In genomic region chr1:3340548-3341235, GRCh38 we compare ENCODE assay signal across 24 cellular contexts.
DNase-seq lines count a peak whose midpoint lies in the region; ATAC-seq, FAIRE-seq and TF ChIP-seq lines count a peak whose summit lies in the region.
"Had no signal": no experiment of that assay in that cellular context is flagged by ENCODE, and none has a peak within 500 bp of the region (broad histone marks: within the 10 kb centered on the region; RNA-seq: fewer than 3 reads in every experiment).

No MANE protein-coding gene starts in this region.

- TF ChIP-seq RAD21 in HepG2 (CRISPR knock-in tag; IDR thresholded peaks at IDR 0.05), result no peak

- H3K36me3 Mint-ChIP-seq in progenitor cell of endocrine pancreas (ENCODE audit: insufficient read depth), result peaks cover 23% of the 10 kb centered on the region
- H3K36me3 Mint-ChIP-seq: CD14-positive monocyte; CD8-positive, alpha-beta memory T cell had no signal

- TF ChIP-seq POLR2A in HepG2 (IDR thresholded peaks at IDR 0.05; ENCODE audit: insufficient read depth in 1 of 2, low read depth in 2 of 2, low read length in 2 of 2), result no peak

- H3K4me1 Mint-ChIP-seq in progenitor cell of endocrine pancreas (ENCODE audit: low read depth), result peaks cover 23% of the 10 kb centered on the region
- H3K4me1 Mint-ChIP-seq: CD14-positive monocyte; CD8-positive, alpha-beta memory T cell; GM23338 had no signal

- TF ChIP-seq EP300 in HepG2 (IDR thresholded peaks at IDR 0.05; ENCODE audit: low read depth in 2 of 2, low read length in 2 of 2) (peak in 1 of 2 experiments; percentile 85; a peak in 2 of 4 replicates), HepG2 (CRISPR knock-in tag; IDR thresholded peaks at IDR 0.05; ENCODE audit: borderline replicate concordance) (no peak)

- H3K4me3 Mint-ChIP-seq in progenitor cell of endocrine pancreas (ENCODE audit: low read depth), result peak overlapping the region; percentile 51
- H3K4me3 Mint-ChIP-seq: CD14-positive monocyte; CD4-positive, alpha-beta T cell; CD8-positive, alpha-beta memory T cell; GM23338; HFFc6 had no signal

- DNase-seq in HuH-7 (ENCODE audit: low spot score), result peak; percentile 76
- DNase-seq in HepG2 (ENCODE audit: low spot score), result peak; percentile 79
- no peak for DNase-seq in progenitor cell of endocrine pancreas (ENCODE audit: low spot score, unreplicated experiment)
- no peak for DNase-seq in dedifferentiated amniotic fluid mesenchymal stem cell (ENCODE audit: extremely low spot score)
- DNase-seq in omental fat pad (ENCODE audit: low spot score), result no peak
- no peak for DNase-seq in coronary artery (ENCODE audit: low spot score)
- DNase-seq: 8988T; ACHN; AML-193; BE2C; CD4-positive, alpha-beta T cell; CD8-positive, alpha-beta memory T cell; DMS53; DMS79 treated with DMSO at 0.1 percent for 48 hours; GF-D8; HFFc6 had no signal

- in situ Hi-C loops in HepG2 (cut with HindIII; ENCODE audit: extremely low pct_ligation_motif_present, low pct_unique_long_range_greater_than_20kb), result no loop called here

- H3K9me3 Mint-ChIP-seq in progenitor cell of endocrine pancreas (ENCODE audit: low read depth), result peaks cover 14% of the 10 kb centered on the region

- POLR2A ChIA-PET in HepG2 (lab: Yijun Ruan, JAX), result interaction anchor here (0.6 to 5.1 kb wide), 16 partner anchors 10 to 274 kb away, joined by 3 to 78 read pairs (median 6); no protein-coding TSS in a partner anchor

- peaks cover 4% of the 10 kb centered on the region for H3K79me2 ChIP-seq in HepG2 (ENCODE audit: insufficient read depth, low read length)

- intact Hi-C loops in HepG2 (cut with micrococcal nuclease; ENCODE audit: unreplicated experiment), result no loop called here

- peak overlapping the region; percentile 96 for H3K27ac Mint-ChIP-seq in progenitor cell of endocrine pancreas
- H3K27ac Mint-ChIP-seq: CD14-positive monocyte; CD4-positive, alpha-beta T cell; CD8-positive, alpha-beta memory T cell; GM23338; HFFc6 had no signal

- whole genome bisulfite sequencing in HepG2 (ENCODE audit: low lambda C conversion rate), result 8% methylated on average over 14 of the region's 17 CpGs

- BruUV-seq in HepG2 (replicated peaks; lab: Mats Ljungman, UMichigan), result TSS peak; percentile 69

- no peak for FAIRE-seq in HepG2 (lab: Jason Lieb, UNC)
- FAIRE-seq: A549, GM12891, GM18507, H54 had no signal

- H3K27me3 ChIP-seq in HepG2 (ENCODE audit: control insufficient read depth in 1 of 2, insufficient read depth in 2 of 2, low read length in 2 of 2), result no peaks in the 10 kb centered on the region
- H3K27me3 ChIP-seq: BE2C had no signal

- H3K27me3 Mint-ChIP-seq in progenitor cell of endocrine pancreas, result no peaks in the 10 kb centered on the region
- H3K27me3 Mint-ChIP-seq: CD4-positive, alpha-beta T cell had no signal

- H3K27ac ChIP-seq in HepG2 (ENCODE audit: extremely low read length, insufficient read depth, low read length), result peak overlapping the region; percentile 94
- no peak overlapping the region for H3K27ac ChIP-seq in coronary artery
- H3K27ac ChIP-seq: A549; BLaER1 treated with 17β-estradiol and CSF1 and Interleukin-3, amounts not matched to agents 10 nM and 100 nM had no signal

- H3K9me3 ChIP-seq in HepG2 (ENCODE audit: low read length), result peaks cover 9% of the 10 kb centered on the region
- H3K9me3 ChIP-seq: BE2C had no signal

- peak overlapping the region; percentile 68 for H3K4me2 ChIP-seq in HepG2 (ENCODE audit: low read depth, low read length)
- H3K4me2 ChIP-seq: A549, GM23338 had no signal

- peaks cover 77% of the 10 kb centered on the region for H3K4me1 ChIP-seq in HepG2 (ENCODE audit: insufficient read depth, low read length)
- H3K4me1 ChIP-seq: A549, BE2C, HAP-1 had no signal

- H3K4me3 ChIP-seq in HepG2 (replicated peaks in 1 of 3; ENCODE audit: insufficient read depth in 1 of 3, low read depth in 2 of 3, low read length in 3 of 3), result peak overlapping the region in 1 of 3 experiments; percentile 41; a peak in 2 of 6 replicates
- no peak overlapping the region for H3K4me3 ChIP-seq in coronary artery
- H3K4me3 ChIP-seq: A549; BLaER1 treated with 17β-estradiol and CSF1 and Interleukin-3, amounts not matched to agents 10 nM and 100 nM; GM23338; HAP-1 had no signal

- ATAC-seq in HepG2, result peak; percentile 71
- no peak for ATAC-seq in omental fat pad (ENCODE audit: low FRiP score)
- ATAC-seq: A549, GM23338 had no signal

- no peaks in the 10 kb centered on the region for H4K20me1 ChIP-seq in HepG2 (ENCODE audit: insufficient read depth, low read length)

- peak overlapping the region; percentile 70 for H3K9ac ChIP-seq in HepG2 (ENCODE audit: insufficient read depth, low read depth, low read length)
- H3K9ac ChIP-seq: BLaER1 treated with 17β-estradiol and CSF1 and Interleukin-3, amounts not matched to agents 10 nM and 100 nM had no signal

- CTCF ChIA-PET in HepG2 (lab: Yijun Ruan, JAX; ENCODE audit: low intra/inter-chr PET ratio, low total read pairs), result no interaction called here

- TF ChIP-seq CTCF in HepG2 (CRISPR knock-in tag; IDR thresholded peaks at IDR 0.05) (peak; percentile 3; the same call in 1 of the 2 replicates), progenitor cell of endocrine pancreas (IDR thresholded peaks at IDR 0.05; ENCODE audit: unreplicated experiment) (no peak), omental fat pad (IDR thresholded peaks at IDR 0.05) (no peak), coronary artery (IDR thresholded peaks at IDR 0.05) (no peak)

- no peak overlapping the region for H2AFZ ChIP-seq in HepG2 (ENCODE audit: low read length)
- H2AFZ ChIP-seq: GM23338 had no signal

- no peaks in the 10 kb centered on the region for H3K36me3 ChIP-seq in HepG2 (replicated peaks in 1 of 2; ENCODE audit: control insufficient read depth in 1 of 2, insufficient read depth in 2 of 2, low read length in 2 of 2)
- H3K36me3 ChIP-seq: BE2C; BLaER1 treated with 17β-estradiol and CSF1 and Interleukin-3, amounts not matched to agents 10 nM and 100 nM; HAP-1 had no signal

TF ChIP-seq in HepG2, 621 proteins besides CTCF, POLR2A, EP300 and RAD21 (continues in another document):
- TF ChIP-seq RERE (CRISPR knock-in tag; IDR thresholded peaks at IDR 0.05; ENCODE audit: low read depth) (0 out of 2 replicates have a peak, but pooled peaks have one; percentile 37), BORCS8-MEF2B (CRISPR knock-in tag; IDR thresholded peaks at IDR 0.05) (peak; percentile 66; the same call in 1 of the 2 replicates), SOX13 (IDR thresholded peaks at IDR 0.05) (0 out of 2 replicates have a peak, but pooled peaks have one; percentile 15), SOX13 (CRISPR knock-in tag; conservative IDR thresholded peaks at IDR 0.05 in 1 of 2, IDR thresholded peaks at IDR 0.05 in 1 of 2) (peak in 1 of 2 experiments; percentile 71; a peak in 2 of 4 replicates), SMAD3 (CRISPR knock-in tag; IDR thresholded peaks at IDR 0.05) (0 out of 2 replicates have a peak, but pooled peaks have one; percentile 39), ZNF414 (CRISPR knock-in tag; IDR thresholded peaks at IDR 0.05) (0 out of 2 replicates have a peak, but pooled peaks have one; percentile 28), RARG (CRISPR knock-in tag; IDR thresholded peaks at IDR 0.05; ENCODE audit: low read depth) (no peak), PCBP1 (IDR thresholded peaks at IDR 0.05; ENCODE audit: borderline replicate concordance, low read depth, low read length) (no peak), MATR3 (CRISPR knock-in tag; IDR thresholded peaks at IDR 0.05) (no peak), NONO (IDR thresholded peaks at IDR 0.05) (no peak), NONO (CRISPR knock-in tag; conservative IDR thresholded peaks at IDR 0.05) (peak; percentile 58; the same call in 1 of the 2 replicates)

Comparison
In these comparisons a context has a peak if more than half of its experiments do, and no peak if none do; other contexts are left out.
1. DNase-seq: peak in HuH-7 (single experiment) and HepG2 (single experiment); none in progenitor cell of endocrine pancreas (single experiment), dedifferentiated amniotic fluid mesenchymal stem cell (single experiment), omental fat pad (single experiment) and coronary artery (single experiment).